In the genomic region with DNA sequence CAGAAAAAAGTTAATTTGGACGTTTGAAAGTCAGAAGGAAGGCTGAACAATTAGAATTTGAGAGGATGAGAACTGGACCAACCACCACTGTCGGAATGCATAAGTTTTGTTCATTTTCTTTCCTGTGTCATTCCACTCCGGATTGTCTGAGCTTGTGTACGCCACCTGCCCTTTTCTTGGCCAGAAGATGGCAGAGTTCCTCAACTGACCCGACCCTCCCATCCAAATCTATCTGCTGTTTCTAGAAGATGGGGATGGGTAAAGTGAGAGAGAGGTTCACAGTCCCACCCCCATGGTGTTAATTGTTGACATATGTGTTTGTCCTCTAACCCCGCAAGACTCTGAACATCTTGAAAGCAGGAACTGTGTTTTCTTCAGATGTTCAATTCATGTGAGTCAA, we compare ENCODE assay signal across 8 cellular contexts.
DNase-seq lines count a peak whose midpoint lies in the region; ATAC-seq and TF ChIP-seq lines count a peak whose summit lies in the region.

No MANE protein-coding gene starts in this region.

- H3K9me3 ChIP-seq in Loucy (ENCODE audit: insufficient read depth, low read depth, low read length), result no peaks in the 10 kb centered on the region
- H3K9me3 ChIP-seq in osteoblast (ENCODE audit: low read depth, low read length), result no peaks in the 10 kb centered on the region
- H3K9me3 ChIP-seq in tibial artery, result no peaks in the 10 kb centered on the region

- no peak for ATAC-seq in GM21576 (IDR thresholded peaks at IDR 0.05; ENCODE audit: unreplicated experiment)

- TF ChIP-seq CTCF in Loucy (conservative IDR thresholded peaks at IDR 0.05; ENCODE audit: low read length) (peak; percentile 65), osteoblast (IDR thresholded peaks at IDR 0.05; ENCODE audit: extremely low read depth, low read depth, low read length) (peak; percentile 19), tibial artery (IDR thresholded peaks at IDR 0.05) (no peak)

- no peaks in the 10 kb centered on the region for H3K36me3 ChIP-seq in Loucy (ENCODE audit: insufficient read depth, low read length)
- no peaks in the 10 kb centered on the region for H3K36me3 ChIP-seq in osteoblast (ENCODE audit: insufficient read depth, low read length)
- H3K36me3 ChIP-seq in tibial artery, result no peaks in the 10 kb centered on the region

- intact Hi-C loops in tibial artery (cut with DNase I; ENCODE audit: low total_unique reads), result no loop called here

- no peaks in the 10 kb centered on the region for H3K9me2 ChIP-seq in Loucy (replicated peaks; ENCODE audit: low read depth, low read length)

- no peaks in the 10 kb centered on the region for H3K4me1 ChIP-seq in Loucy (ENCODE audit: insufficient read depth, low read length, poor library complexity, severe bottlenecking)
- peaks cover 5% of the 10 kb centered on the region for H3K4me1 ChIP-seq in osteoblast (ENCODE audit: insufficient read depth, low read length)
- H3K4me1 ChIP-seq in tibial artery, result no peaks in the 10 kb centered on the region

- peak; percentile 18 to 31 for DNase-seq in activated CD4-positive, alpha-beta T cell treated with anti-CD3 and anti-CD28 coated beads for 4 hours
- no peak for DNase-seq in activated CD4-positive, alpha-beta T cell treated with anti-CD3 and anti-CD28 coated beads, Interleukin-2, amount 50 U/mL, for 4 hours
- DNase-seq in astrocyte of the hippocampus (ENCODE audit: low read depth, low spot score) (peak; percentile 49), osteoblast (ENCODE audit: insufficient read length, low spot score, missing footprints) (no peak), tibial artery (no peak), UCSD-AML1 (lab: John Stamatoyannopoulos, UW; ENCODE audit: unreplicated experiment) (no peak)

- H4K20me1 ChIP-seq in Loucy (ENCODE audit: insufficient read depth, low read length, poor library complexity, severe bottlenecking), result no peaks in the 10 kb centered on the region
- no peaks in the 10 kb centered on the region for H4K20me1 ChIP-seq in osteoblast (ENCODE audit: insufficient read depth, low read length)

- H3K79me2 ChIP-seq in Loucy (ENCODE audit: insufficient read depth, low read length) (no peaks in the 10 kb centered on the region), osteoblast (ENCODE audit: insufficient read depth, low read length) (no peaks in the 10 kb centered on the region)

- H3K4me3 ChIP-seq in Loucy (ENCODE audit: low read length, poor library complexity, severe bottlenecking) (no peak overlapping the region), osteoblast (ENCODE audit: insufficient read depth, low read length) (no peak overlapping the region), tibial artery (no peak overlapping the region)

- H3F3A ChIP-seq in Loucy (ENCODE audit: low read depth), result no peaks in the 10 kb centered on the region

- no peak overlapping the region for H3K9ac ChIP-seq in Loucy (ENCODE audit: low read depth, low read length, poor library complexity, severe bottlenecking)

- no peak overlapping the region for H2AFZ ChIP-seq in Loucy (ENCODE audit: low read length)
- no peak overlapping the region for H2AFZ ChIP-seq in osteoblast (ENCODE audit: low read length)

- H3K27me3 ChIP-seq in Loucy (ENCODE audit: insufficient read depth, low read length, poor library complexity, severe bottlenecking), result no peaks in the 10 kb centered on the region
- no peaks in the 10 kb centered on the region for H3K27me3 ChIP-seq in osteoblast (ENCODE audit: insufficient read depth, low read length)
- H3K27me3 ChIP-seq in tibial artery, result no peaks in the 10 kb centered on the region

- H3K4me2 ChIP-seq in Loucy (ENCODE audit: low read depth, low read length, poor library complexity, severe bottlenecking) (no peak overlapping the region), osteoblast (ENCODE audit: insufficient read depth, low read length) (no peak overlapping the region)

- no peak overlapping the region for H3K27ac ChIP-seq in osteoblast (ENCODE audit: low read depth, low read length)
- no peak overlapping the region for H3K27ac ChIP-seq in tibial artery

Comparison
In these comparisons a context has a peak if more than half of its experiments do, and no peak if none do; other contexts are left out.
1. DNase-seq: peak in activated CD4-positive, alpha-beta T cell treated with anti-CD3 and anti-CD28 coated beads for 4 hours (2 of 2) and astrocyte of the hippocampus (single experiment); none in activated CD4-positive, alpha-beta T cell treated with anti-CD3 and anti-CD28 coated beads, Interleukin-2, amount 50 U/mL, for 4 hours (0 of 2), osteoblast (single experiment), tibial artery (0 of 2) and UCSD-AML1 (single experiment).
2. CTCF ChIP-seq: peak in Loucy (single experiment) and osteoblast (single experiment); none in tibial artery (0 of 2).